ENCODE assay signal across 1 cellular context in the genomic region with DNA sequence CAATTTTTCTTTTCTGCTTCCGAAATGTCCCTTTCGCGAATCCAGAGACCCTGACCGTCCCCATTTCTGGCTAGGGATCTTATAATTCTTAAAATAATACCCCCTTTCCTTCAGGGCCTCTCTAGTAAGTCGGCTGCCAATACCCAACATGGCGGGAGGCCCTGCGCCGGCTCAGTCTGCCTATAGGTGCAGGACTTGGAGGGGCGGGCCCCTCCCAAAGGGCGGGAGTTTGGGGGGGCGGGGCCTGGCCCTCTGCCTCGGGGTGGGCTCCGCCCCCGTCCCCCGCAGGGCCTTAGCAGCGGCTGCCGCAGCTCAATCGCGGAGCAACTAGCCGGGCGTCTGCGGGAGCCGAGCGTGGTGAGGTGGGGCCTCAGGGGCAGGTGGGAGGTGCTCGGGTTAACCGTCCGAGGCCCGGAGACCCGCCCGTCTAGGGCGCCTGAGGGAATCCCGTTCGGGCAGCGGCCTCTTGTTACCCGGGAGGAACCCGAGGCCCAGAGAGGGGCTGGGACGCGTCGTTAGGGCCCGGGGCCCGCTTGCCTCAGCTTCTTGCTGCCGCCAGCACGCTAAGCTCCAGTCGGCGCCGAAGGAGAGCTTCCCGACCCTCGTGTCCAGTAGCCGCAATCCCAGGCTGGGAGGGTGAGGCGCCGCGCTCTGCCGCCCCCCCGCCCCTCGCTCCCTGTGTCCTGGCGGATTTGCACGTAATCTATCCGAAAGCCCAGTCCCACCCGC.
TF ChIP-seq lines count a peak whose summit lies in the region.

A gene with protein sequence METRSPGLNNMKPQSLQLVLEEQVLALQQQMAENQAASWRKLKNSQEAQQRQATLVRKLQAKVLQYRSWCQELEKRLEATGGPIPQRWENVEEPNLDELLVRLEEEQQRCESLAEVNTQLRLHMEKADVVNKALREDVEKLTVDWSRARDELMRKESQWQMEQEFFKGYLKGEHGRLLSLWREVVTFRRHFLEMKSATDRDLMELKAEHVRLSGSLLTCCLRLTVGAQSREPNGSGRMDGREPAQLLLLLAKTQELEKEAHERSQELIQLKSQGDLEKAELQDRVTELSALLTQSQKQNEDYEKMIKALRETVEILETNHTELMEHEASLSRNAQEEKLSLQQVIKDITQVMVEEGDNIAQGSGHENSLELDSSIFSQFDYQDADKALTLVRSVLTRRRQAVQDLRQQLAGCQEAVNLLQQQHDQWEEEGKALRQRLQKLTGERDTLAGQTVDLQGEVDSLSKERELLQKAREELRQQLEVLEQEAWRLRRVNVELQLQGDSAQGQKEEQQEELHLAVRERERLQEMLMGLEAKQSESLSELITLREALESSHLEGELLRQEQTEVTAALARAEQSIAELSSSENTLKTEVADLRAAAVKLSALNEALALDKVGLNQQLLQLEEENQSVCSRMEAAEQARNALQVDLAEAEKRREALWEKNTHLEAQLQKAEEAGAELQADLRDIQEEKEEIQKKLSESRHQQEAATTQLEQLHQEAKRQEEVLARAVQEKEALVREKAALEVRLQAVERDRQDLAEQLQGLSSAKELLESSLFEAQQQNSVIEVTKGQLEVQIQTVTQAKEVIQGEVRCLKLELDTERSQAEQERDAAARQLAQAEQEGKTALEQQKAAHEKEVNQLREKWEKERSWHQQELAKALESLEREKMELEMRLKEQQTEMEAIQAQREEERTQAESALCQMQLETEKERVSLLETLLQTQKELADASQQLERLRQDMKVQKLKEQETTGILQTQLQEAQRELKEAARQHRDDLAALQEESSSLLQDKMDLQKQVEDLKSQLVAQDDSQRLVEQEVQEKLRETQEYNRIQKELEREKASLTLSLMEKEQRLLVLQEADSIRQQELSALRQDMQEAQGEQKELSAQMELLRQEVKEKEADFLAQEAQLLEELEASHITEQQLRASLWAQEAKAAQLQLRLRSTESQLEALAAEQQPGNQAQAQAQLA (N-terminal part only) (plus strand): TSS at position 718 of the 729 bp plus-strand sequence. CDS start 6,770 bp downstream, outside the sequence.

TF ChIP-seq in K562, 482 proteins besides CTCF, POLR2A, EP300 and RAD21 (continued from another document and continues in another):
- TF ChIP-seq, protein P1, sequence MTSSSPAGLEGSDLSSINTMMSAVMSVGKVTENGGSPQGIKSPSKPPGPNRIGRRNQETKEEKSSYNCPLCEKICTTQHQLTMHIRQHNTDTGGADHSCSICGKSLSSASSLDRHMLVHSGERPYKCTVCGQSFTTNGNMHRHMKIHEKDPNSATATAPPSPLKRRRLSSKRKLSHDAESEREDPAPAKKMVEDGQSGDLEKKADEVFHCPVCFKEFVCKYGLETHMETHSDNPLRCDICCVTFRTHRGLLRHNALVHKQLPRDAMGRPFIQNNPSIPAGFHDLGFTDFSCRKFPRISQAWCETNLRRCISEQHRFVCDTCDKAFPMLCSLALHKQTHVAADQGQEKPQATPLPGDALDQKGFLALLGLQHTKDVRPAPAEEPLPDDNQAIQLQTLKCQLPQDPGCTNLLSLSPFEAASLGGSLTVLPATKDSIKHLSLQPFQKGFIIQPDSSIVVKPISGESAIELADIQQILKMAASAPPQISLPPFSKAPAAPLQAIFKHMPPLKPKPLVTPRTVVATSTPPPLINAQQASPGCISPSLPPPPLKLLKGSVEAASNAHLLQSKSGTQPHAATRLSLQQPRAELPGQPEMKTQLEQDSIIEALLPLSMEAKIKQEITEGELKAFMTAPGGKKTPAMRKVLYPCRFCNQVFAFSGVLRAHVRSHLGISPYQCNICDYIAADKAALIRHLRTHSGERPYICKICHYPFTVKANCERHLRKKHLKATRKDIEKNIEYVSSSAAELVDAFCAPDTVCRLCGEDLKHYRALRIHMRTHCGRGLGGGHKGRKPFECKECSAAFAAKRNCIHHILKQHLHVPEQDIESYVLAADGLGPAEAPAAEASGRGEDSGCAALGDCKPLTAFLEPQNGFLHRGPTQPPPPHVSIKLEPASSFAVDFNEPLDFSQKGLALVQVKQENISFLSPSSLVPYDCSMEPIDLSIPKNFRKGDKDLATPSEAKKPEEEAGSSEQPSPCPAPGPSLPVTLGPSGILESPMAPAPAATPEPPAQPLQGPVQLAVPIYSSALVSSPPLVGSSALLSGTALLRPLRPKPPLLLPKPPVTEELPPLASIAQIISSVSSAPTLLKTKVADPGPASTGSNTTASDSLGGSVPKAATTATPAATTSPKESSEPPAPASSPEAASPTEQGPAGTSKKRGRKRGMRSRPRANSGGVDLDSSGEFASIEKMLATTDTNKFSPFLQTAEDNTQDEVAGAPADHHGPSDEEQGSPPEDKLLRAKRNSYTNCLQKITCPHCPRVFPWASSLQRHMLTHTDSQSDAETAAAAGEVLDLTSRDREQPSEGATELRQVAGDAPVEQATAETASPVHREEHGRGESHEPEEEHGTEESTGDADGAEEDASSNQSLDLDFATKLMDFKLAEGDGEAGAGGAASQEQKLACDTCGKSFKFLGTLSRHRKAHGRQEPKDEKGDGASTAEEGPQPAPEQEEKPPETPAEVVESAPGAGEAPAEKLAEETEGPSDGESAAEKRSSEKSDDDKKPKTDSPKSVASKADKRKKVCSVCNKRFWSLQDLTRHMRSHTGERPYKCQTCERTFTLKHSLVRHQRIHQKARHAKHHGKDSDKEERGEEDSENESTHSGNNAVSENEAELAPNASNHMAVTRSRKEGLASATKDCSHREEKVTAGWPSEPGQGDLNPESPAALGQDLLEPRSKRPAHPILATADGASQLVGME (CRISPR knock-in tag; IDR thresholded peaks at IDR 0.05), result no peak
- TF ChIP-seq CAMTA2 (CRISPR knock-in tag; conservative IDR thresholded peaks at IDR 0.05) (no peak), ZNF75A (CRISPR knock-in tag; IDR thresholded peaks at IDR 0.05) (no peak), PTBP1 (IDR thresholded peaks at IDR 0.05; ENCODE audit: low read depth, low read length) (0 out of 2 replicates have a peak, but pooled peaks have one; percentile 17), ZNF140 (CRISPR knock-in tag; IDR thresholded peaks at IDR 0.05) (no peak), ZBTB7A (IDR thresholded peaks at IDR 0.05; ENCODE audit: borderline replicate concordance, control insufficient read depth, low read depth, low read length) (peak; percentile 82), NFIC (IDR thresholded peaks at IDR 0.05) (peak; percentile 74), PYGO2 (tag; IDR thresholded peaks at IDR 0.05) (no peak), RFX5 (IDR thresholded peaks at IDR 0.05; ENCODE audit: low read depth, low read length) (no peak), NUFIP1 (IDR thresholded peaks at IDR 0.05; ENCODE audit: partially characterized antibody) (no peak), HOXB6 (CRISPR knock-in tag; IDR thresholded peaks at IDR 0.05; ENCODE audit: borderline replicate concordance) (no peak), RNF2 (IDR thresholded peaks at IDR 0.05) (peak; percentile 43), NONO (IDR thresholded peaks at IDR 0.05; ENCODE audit: low read depth in 2 of 2, low read length in 1 of 2) (peak in 1 of 2 experiments; percentile 38; a peak in 1 of 4 replicates)
- TF ChIP-seq, protein P2, sequence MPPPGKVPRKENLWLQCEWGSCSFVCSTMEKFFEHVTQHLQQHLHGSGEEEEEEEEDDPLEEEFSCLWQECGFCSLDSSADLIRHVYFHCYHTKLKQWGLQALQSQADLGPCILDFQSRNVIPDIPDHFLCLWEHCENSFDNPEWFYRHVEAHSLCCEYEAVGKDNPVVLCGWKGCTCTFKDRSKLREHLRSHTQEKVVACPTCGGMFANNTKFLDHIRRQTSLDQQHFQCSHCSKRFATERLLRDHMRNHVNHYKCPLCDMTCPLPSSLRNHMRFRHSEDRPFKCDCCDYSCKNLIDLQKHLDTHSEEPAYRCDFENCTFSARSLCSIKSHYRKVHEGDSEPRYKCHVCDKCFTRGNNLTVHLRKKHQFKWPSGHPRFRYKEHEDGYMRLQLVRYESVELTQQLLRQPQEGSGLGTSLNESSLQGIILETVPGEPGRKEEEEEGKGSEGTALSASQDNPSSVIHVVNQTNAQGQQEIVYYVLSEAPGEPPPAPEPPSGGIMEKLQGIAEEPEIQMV (tag; conservative IDR thresholded peaks at IDR 0.05; ENCODE audit: low read depth), result no peak
- TF ChIP-seq, protein P3, sequence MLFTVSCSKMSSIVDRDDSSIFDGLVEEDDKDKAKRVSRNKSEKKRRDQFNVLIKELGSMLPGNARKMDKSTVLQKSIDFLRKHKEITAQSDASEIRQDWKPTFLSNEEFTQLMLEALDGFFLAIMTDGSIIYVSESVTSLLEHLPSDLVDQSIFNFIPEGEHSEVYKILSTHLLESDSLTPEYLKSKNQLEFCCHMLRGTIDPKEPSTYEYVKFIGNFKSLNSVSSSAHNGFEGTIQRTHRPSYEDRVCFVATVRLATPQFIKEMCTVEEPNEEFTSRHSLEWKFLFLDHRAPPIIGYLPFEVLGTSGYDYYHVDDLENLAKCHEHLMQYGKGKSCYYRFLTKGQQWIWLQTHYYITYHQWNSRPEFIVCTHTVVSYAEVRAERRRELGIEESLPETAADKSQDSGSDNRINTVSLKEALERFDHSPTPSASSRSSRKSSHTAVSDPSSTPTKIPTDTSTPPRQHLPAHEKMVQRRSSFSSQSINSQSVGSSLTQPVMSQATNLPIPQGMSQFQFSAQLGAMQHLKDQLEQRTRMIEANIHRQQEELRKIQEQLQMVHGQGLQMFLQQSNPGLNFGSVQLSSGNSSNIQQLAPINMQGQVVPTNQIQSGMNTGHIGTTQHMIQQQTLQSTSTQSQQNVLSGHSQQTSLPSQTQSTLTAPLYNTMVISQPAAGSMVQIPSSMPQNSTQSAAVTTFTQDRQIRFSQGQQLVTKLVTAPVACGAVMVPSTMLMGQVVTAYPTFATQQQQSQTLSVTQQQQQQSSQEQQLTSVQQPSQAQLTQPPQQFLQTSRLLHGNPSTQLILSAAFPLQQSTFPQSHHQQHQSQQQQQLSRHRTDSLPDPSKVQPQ (CRISPR knock-in tag; IDR thresholded peaks at IDR 0.05; ENCODE audit: borderline replicate concordance), result no peak
- TF ChIP-seq, protein P4, sequence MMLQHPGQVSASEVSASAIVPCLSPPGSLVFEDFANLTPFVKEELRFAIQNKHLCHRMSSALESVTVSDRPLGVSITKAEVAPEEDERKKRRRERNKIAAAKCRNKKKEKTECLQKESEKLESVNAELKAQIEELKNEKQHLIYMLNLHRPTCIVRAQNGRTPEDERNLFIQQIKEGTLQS (IDR thresholded peaks at IDR 0.05), result no peak
- TF ChIP-seq, protein P4 (CRISPR knock-in tag; conservative IDR thresholded peaks at IDR 0.05), result no peak
- TF ChIP-seq, protein P5, sequence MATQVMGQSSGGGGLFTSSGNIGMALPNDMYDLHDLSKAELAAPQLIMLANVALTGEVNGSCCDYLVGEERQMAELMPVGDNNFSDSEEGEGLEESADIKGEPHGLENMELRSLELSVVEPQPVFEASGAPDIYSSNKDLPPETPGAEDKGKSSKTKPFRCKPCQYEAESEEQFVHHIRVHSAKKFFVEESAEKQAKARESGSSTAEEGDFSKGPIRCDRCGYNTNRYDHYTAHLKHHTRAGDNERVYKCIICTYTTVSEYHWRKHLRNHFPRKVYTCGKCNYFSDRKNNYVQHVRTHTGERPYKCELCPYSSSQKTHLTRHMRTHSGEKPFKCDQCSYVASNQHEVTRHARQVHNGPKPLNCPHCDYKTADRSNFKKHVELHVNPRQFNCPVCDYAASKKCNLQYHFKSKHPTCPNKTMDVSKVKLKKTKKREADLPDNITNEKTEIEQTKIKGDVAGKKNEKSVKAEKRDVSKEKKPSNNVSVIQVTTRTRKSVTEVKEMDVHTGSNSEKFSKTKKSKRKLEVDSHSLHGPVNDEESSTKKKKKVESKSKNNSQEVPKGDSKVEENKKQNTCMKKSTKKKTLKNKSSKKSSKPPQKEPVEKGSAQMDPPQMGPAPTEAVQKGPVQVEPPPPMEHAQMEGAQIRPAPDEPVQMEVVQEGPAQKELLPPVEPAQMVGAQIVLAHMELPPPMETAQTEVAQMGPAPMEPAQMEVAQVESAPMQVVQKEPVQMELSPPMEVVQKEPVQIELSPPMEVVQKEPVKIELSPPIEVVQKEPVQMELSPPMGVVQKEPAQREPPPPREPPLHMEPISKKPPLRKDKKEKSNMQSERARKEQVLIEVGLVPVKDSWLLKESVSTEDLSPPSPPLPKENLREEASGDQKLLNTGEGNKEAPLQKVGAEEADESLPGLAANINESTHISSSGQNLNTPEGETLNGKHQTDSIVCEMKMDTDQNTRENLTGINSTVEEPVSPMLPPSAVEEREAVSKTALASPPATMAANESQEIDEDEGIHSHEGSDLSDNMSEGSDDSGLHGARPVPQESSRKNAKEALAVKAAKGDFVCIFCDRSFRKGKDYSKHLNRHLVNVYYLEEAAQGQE (CRISPR knock-in tag; IDR thresholded peaks at IDR 0.05; ENCODE audit: low read depth), result peak; percentile 71; the same call in 1 of the 2 replicates
- TF ChIP-seq, protein P6, sequence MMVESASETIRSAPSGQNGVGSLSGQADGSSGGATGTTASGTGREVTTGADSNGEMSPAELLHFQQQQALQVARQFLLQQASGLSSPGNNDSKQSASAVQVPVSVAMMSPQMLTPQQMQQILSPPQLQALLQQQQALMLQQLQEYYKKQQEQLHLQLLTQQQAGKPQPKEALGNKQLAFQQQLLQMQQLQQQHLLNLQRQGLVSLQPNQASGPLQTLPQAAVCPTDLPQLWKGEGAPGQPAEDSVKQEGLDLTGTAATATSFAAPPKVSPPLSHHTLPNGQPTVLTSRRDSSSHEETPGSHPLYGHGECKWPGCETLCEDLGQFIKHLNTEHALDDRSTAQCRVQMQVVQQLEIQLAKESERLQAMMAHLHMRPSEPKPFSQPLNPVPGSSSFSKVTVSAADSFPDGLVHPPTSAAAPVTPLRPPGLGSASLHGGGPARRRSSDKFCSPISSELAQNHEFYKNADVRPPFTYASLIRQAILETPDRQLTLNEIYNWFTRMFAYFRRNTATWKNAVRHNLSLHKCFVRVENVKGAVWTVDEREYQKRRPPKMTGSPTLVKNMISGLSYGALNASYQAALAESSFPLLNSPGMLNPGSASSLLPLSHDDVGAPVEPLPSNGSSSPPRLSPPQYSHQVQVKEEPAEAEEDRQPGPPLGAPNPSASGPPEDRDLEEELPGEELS (CRISPR knock-in tag; IDR thresholded peaks at IDR 0.05; ENCODE audit: borderline replicate concordance), result peak; percentile 92
- TF ChIP-seq, protein P7, sequence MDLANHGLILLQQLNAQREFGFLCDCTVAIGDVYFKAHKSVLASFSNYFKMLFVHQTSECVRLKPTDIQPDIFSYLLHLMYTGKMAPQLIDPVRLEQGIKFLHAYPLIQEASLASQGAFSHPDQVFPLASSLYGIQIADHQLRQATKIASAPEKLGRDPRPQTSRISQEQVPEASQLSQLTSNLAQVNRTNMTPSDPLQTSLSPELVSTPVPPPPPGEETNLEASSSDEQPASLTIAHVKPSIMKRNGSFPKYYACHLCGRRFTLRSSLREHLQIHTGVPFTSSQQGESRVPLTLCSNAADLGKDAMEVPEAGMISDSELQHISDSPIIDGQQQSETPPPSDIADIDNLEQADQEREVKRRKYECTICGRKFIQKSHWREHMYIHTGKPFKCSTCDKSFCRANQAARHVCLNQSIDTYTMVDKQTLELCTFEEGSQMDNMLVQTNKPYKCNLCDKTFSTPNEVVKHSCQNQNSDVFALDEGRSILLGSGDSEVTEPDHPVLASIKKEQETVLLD (IDR thresholded peaks at IDR 0.05), result no peak; the same call in 1 of the 2 replicates
- TF ChIP-seq, protein P8, sequence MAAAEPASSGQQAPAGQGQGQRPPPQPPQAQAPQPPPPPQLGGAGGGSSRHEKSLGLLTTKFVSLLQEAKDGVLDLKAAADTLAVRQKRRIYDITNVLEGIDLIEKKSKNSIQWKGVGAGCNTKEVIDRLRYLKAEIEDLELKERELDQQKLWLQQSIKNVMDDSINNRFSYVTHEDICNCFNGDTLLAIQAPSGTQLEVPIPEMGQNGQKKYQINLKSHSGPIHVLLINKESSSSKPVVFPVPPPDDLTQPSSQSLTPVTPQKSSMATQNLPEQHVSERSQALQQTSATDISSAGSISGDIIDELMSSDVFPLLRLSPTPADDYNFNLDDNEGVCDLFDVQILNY (CRISPR knock-in tag; IDR thresholded peaks at IDR 0.05), result no peak
- TF ChIP-seq, protein P9, sequence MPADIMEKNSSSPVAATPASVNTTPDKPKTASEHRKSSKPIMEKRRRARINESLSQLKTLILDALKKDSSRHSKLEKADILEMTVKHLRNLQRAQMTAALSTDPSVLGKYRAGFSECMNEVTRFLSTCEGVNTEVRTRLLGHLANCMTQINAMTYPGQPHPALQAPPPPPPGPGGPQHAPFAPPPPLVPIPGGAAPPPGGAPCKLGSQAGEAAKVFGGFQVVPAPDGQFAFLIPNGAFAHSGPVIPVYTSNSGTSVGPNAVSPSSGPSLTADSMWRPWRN (IDR thresholded peaks at IDR 0.05; ENCODE audit: low read depth), result no peak
